Comparison of ENCODE assay signal across 12 cellular contexts in the genomic region with DNA sequence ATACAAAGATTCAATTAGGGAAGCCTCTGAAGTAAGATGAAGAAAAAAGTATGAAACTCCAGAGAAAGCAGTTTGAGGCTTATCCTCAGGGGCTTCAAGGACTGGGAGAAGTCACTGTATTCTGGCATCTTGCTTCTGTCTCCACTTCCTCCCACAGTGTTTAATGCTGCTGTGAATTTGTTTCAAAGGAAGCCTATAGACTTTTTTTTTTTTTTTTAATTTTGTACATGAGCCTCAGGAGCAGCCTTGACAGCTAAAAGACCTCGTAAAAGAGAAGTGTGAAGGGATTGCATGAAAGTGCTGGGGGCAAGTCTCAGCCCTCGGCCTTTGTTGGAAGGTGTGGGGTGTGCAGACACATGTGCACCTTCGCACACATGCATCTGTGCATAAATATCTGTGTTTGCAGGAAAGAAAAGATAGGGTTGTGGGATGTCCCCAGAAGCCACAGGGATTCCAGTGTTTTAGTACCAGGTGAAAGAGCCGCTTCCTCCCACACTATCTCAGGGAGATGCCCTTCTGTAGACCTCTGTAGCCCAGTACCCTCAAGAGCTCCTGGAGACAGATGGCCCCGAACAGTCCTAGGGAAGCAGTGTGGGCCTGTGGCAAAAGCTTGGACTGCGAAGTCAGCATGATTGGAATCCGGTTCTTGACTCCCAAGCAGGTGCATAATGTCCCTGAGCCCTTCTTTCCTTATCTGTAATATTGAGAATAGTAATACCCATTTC.
DNase-seq lines count a peak whose midpoint lies in the region; ATAC-seq and TF ChIP-seq lines count a peak whose summit lies in the region.
"Had no signal": no experiment of that assay in that cellular context is flagged by ENCODE, and none has a peak within 500 bp of the region (broad histone marks: within the 10 kb centered on the region; RNA-seq: fewer than 3 reads in every experiment).

No MANE protein-coding gene starts in this region.

- peaks cover 19 to 51% of the 10 kb centered on the region in 2 donors for H3K4me1 Mint-ChIP-seq in stimulated activated naive B cell treated with anti-CD40 and anti-IgM and Interleukin-4, amounts not matched to agents 10 μg/mL and 1 μg/mL and 100 μg/mL, for 72 hours

- peaks cover 37 to 64% of the 10 kb centered on the region in 2 donors for H3K36me3 Mint-ChIP-seq in stimulated activated naive B cell treated with anti-CD40 and anti-IgM and Interleukin-4, amounts not matched to agents 10 μg/mL and 1 μg/mL and 100 μg/mL, for 72 hours

- peak overlapping the region; percentile 71 for H3K27ac ChIP-seq in HUES48 (ENCODE audit: low read depth, low read length)
- peak overlapping the region; percentile 80 for H3K27ac ChIP-seq in VCaP
- H3K27ac ChIP-seq: cardiac muscle cell had no signal

- no peak overlapping the region for H3K4me3 ChIP-seq in HUES48 (ENCODE audit: low read depth, low read length)
- no peak overlapping the region for H3K4me3 ChIP-seq in mucosa of descending colon
- H3K4me3 ChIP-seq: cardiac muscle cell had no signal

- H3K9ac ChIP-seq in HUES48 (ENCODE audit: low read depth, low read length): no peak overlapping the region

- H3K4me3 Mint-ChIP-seq in stimulated activated naive B cell treated with anti-CD40 and anti-IgM and Interleukin-4, amounts not matched to agents 10 μg/mL and 1 μg/mL and 100 μg/mL, for 72 hours: no peak overlapping the region

- H3K27me3 ChIP-seq in HUES48 (ENCODE audit: control insufficient read depth, insufficient read depth, low read length): no peaks in the 10 kb centered on the region
- H3K27me3 ChIP-seq: cardiac muscle cell had no signal

- no peak for ATAC-seq in stimulated activated naive B cell treated with anti-CD40 and anti-IgM and Interleukin-4, amounts not matched to agents 10 μg/mL and 1 μg/mL and 100 μg/mL, for 72 hours (replicated peaks)
- ATAC-seq in HG03196 (IDR thresholded peaks at IDR 0.05; ENCODE audit: unreplicated experiment) (no peak), HG03175 (IDR thresholded peaks at IDR 0.05; ENCODE audit: unreplicated experiment) (no peak), mucosa of descending colon (no peak), HG03135 (IDR thresholded peaks at IDR 0.05; ENCODE audit: unreplicated experiment) (no peak)

- peak overlapping the region; percentile 83 for H3K27ac Mint-ChIP-seq in stimulated activated naive B cell treated with anti-CD40 and anti-IgM and Interleukin-4, amounts not matched to agents 10 μg/mL and 1 μg/mL and 100 μg/mL, for 72 hours

- H3K9me3 ChIP-seq in HUES48 (ENCODE audit: control insufficient read depth, insufficient read depth, low read length): no peaks in the 10 kb centered on the region
- no peaks in the 10 kb centered on the region for H3K9me3 ChIP-seq in mucosa of descending colon

- intact Hi-C loops in mucosa of descending colon (cut with DNase I, micrococcal nuclease): no loop called here

- TF ChIP-seq CTCF in VCaP (conservative IDR thresholded peaks at IDR 0.05) (no peak), mucosa of descending colon (IDR thresholded peaks at IDR 0.05) (no peak)

- H3K36me3 ChIP-seq in HUES48 (ENCODE audit: control insufficient read depth, insufficient read depth, low read length): no peaks in the 10 kb centered on the region
- no peaks in the 10 kb centered on the region for H3K36me3 ChIP-seq in mucosa of descending colon (ENCODE audit: low read depth)
- H3K36me3 ChIP-seq: cardiac muscle cell had no signal

- peaks cover 0 to 1% of the 10 kb centered on the region in 2 donors for H3K9me3 Mint-ChIP-seq in stimulated activated naive B cell treated with anti-CD40 and anti-IgM and Interleukin-4, amounts not matched to agents 10 μg/mL and 1 μg/mL and 100 μg/mL, for 72 hours

- H3K27me3 Mint-ChIP-seq in stimulated activated naive B cell treated with anti-CD40 and anti-IgM and Interleukin-4, amounts not matched to agents 10 μg/mL and 1 μg/mL and 100 μg/mL, for 72 hours: no peaks in the 10 kb centered on the region

- DNase-seq in islet precursor cell (peak; percentile 61), mucosa of descending colon (no peak)
- no peak for DNase-seq in stimulated activated naive B cell treated with anti-CD40 and anti-IgM and Interleukin-4, amounts not matched to agents 10 μg/mL and 1 μg/mL and 100 μg/mL, for 72 hours
- DNase-seq: DMS 273 treated with DMSO at 0.1 percent for 48 hours, NCI-H1436, T-helper 9 cell had no signal

- peaks cover 18% of the 10 kb centered on the region for H3K4me1 ChIP-seq in HUES48 (ENCODE audit: control insufficient read depth, insufficient read depth, low read length)
- peaks cover 24% of the 10 kb centered on the region for H3K4me1 ChIP-seq in mucosa of descending colon (ENCODE audit: low read depth)
